In genomic region chr5:135568923-135569360, GRCh38 we compare ENCODE assay signal across 1 cellular context.
TF ChIP-seq lines count a peak whose summit lies in the region.

No MANE protein-coding gene starts in this region.

TF ChIP-seq in K562, 482 proteins besides CTCF, POLR2A, EP300 and RAD21:
- TF ChIP-seq RREB1 (CRISPR knock-in tag; IDR thresholded peaks at IDR 0.05) (no peak), TCF7L2 (IDR thresholded peaks at IDR 0.05; ENCODE audit: low read depth, low read length) (no peak), NELFE (IDR thresholded peaks at IDR 0.05; ENCODE audit: insufficient read depth, insufficient read length) (no peak), MCM3 (IDR thresholded peaks at IDR 0.05) (no peak), RERE (CRISPR knock-in tag; IDR thresholded peaks at IDR 0.05; ENCODE audit: borderline replicate concordance) (no peak), ILK (tag; IDR thresholded peaks at IDR 0.05; ENCODE audit: borderline replicate concordance, low read depth) (no peak), RBM25 (IDR thresholded peaks at IDR 0.05; ENCODE audit: low read depth, low read length, severe bottlenecking) (peak; percentile 80), SMARCA4 (IDR thresholded peaks at IDR 0.05) (no peak), ZBTB40 (IDR thresholded peaks at IDR 0.05) (no peak), ZBTB40 (CRISPR knock-in tag; IDR thresholded peaks at IDR 0.05) (no peak), ZFP36 (IDR thresholded peaks at IDR 0.05; ENCODE audit: low read depth, low read length, partially characterized antibody) (peak; percentile 75), BCOR (IDR thresholded peaks at IDR 0.05) (peak; percentile 55), CEBPG (CRISPR knock-in tag; IDR thresholded peaks at IDR 0.05) (no peak), CEBPG (tag; conservative IDR thresholded peaks at IDR 0.05 in 1 of 2, IDR thresholded peaks at IDR 0.05 in 1 of 2) (no peak)
TF ChIP-seq in K562: peak in this region for 3.
